In the genomic region with DNA sequence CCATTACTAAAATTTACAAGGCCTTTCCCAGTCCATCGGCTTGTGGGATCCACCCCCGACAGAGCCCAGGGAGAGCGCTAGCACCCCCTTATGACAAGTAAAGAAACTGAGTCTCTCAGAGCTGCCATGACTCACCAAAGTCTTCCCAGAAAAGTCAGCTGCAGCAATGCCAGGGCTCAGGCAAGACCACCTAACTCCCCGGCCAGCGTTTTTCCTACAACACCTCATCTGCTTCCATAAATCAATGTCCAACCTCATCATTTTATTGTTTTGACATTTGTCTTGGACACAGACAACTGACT, we compare ENCODE assay signal across 30 cellular contexts. TPM values are rescaled to one million over a fixed set of nuclear protein-coding genes. Genes with fewer than 3 reads are reported as not detected.
DNase-seq lines count a peak whose midpoint lies in the region; ATAC-seq, FAIRE-seq and TF ChIP-seq lines count a peak whose summit lies in the region.
"Had no signal": no experiment of that assay in that cellular context is flagged by ENCODE, and none has a peak within 500 bp of the region (broad histone marks: within the 10 kb centered on the region; RNA-seq: fewer than 3 reads in every experiment).

No MANE protein-coding gene starts in this region.

- TF ChIP-seq RAD21 in HepG2 (CRISPR knock-in tag; IDR thresholded peaks at IDR 0.05), result no peak
- no peak for TF ChIP-seq RAD21 in liver (IDR thresholded peaks at IDR 0.05)

- DNase-seq in HepG2 (ENCODE audit: low spot score) (no peak), right lobe of liver (no peak), choroid plexus epithelial cell (ENCODE audit: low read depth) (no peak), activated T-cell treated with anti-CD3 and anti-CD28 coated beads for 4 hours (no peak), GM12892 (ENCODE audit: insufficient read length) (no peak), T-helper 17 cell (no peak), HK-2 (ENCODE audit: unreplicated experiment) (no peak)
- DNase-seq: 8988T; activated CD4-positive, alpha-beta memory T cell treated with anti-CD3 and anti-CD28 coated beads, Interleukin-2, amount 10 ng/mL, durations not matched to agents 7 days and 5 days; activated CD4-positive, alpha-beta T cell treated with anti-CD3 and anti-CD28 coated beads for 1 hour; aorta; caudate nucleus; CD4-positive, alpha-beta memory T cell; DMS53; glutamatergic neuron; GM23248; lower lobe of right lung; NCI-H2029; NCI-H526; stimulated activated CD4-positive, alpha-beta T cell treated with anti-CD3 and anti-CD28 coated beads, Interleukin-4, amount 100 ng/mL, for 1 hour had no signal

- no peak overlapping the region for H3K4me3 Mint-ChIP-seq in T-helper 17 cell
- H3K4me3 Mint-ChIP-seq: activated CD4-positive, alpha-beta memory T cell treated with anti-CD3 and anti-CD28 coated beads, Interleukin-2, amount 10 ng/mL, durations not matched to agents 7 days and 5 days; activated naive CD8-positive, alpha-beta T cell; CD4-positive, alpha-beta memory T cell; dendritic cell treated with granulocyte-macrophage colony-stimulating factor and Interleukin-4, amounts not matched to agents 40 ng/mL and 50 ng/mL, for 4 days; nephron had no signal

- peak overlapping the region; percentile 90 for H3K27ac ChIP-seq in HepG2 (ENCODE audit: extremely low read length, insufficient read depth, low read length)
- peak overlapping the region in 1 of 3 donors; percentile 45 for H3K27ac ChIP-seq in right lobe of liver
- H3K27ac ChIP-seq in liver (ENCODE audit: low read depth in 1 of 2, low read length in 2 of 2), result peak overlapping the region; percentile 17 to 55
- H3K27ac ChIP-seq: GM23248, lower lobe of right lung, parathyroid adenoma, right atrium auricular region had no signal

- FAIRE-seq in HepG2 (lab: Jason Lieb, UNC), result no peak
- no peak for FAIRE-seq in GM12892 (lab: Jason Lieb, UNC)
- FAIRE-seq: endometrium, keratinocyte, TTC549 had no signal

- CTCF ChIA-PET in HepG2 (lab: Yijun Ruan, JAX; ENCODE audit: low intra/inter-chr PET ratio, low total read pairs), result no interaction called here

- H3K9me3 ChIP-seq in HepG2 (ENCODE audit: low read length), result no peaks in the 10 kb centered on the region
- no peaks in the 10 kb centered on the region for H3K9me3 ChIP-seq in right lobe of liver
- H3K9me3 ChIP-seq in liver (ENCODE audit: control insufficient read depth in 4 of 4, low read length in 3 of 4), result no peaks in the 10 kb centered on the region
- no peaks in the 10 kb centered on the region for H3K9me3 ChIP-seq in T-helper 17 cell (ENCODE audit: control insufficient read depth, low read length, poor library complexity, severe bottlenecking)
- H3K9me3 ChIP-seq: lower lobe of right lung, right atrium auricular region had no signal

- TF ChIP-seq POLR2A in HepG2 (IDR thresholded peaks at IDR 0.05; ENCODE audit: insufficient read depth in 1 of 2, low read depth in 2 of 2, low read length in 2 of 2) (no peak), right lobe of liver (IDR thresholded peaks at IDR 0.05) (no peak), GM12892 (IDR thresholded peaks at IDR 0.05; ENCODE audit: low read depth, low read length) (no peak)

- no peaks in the 10 kb centered on the region for H3K4me1 Mint-ChIP-seq in T-helper 17 cell
- H3K4me1 Mint-ChIP-seq: CD4-positive, alpha-beta memory T cell; nephron had no signal

- H3K36me3 Mint-ChIP-seq in T-helper 17 cell (ENCODE audit: low read depth), result peaks cover 4% of the 10 kb centered on the region

- H3K4me1 ChIP-seq in HepG2 (ENCODE audit: insufficient read depth, low read length) (peaks cover 97% of the 10 kb centered on the region), right lobe of liver (peaks cover 0 to 98% (median 34%) of the 10 kb centered on the region in 4 donors), liver (ENCODE audit: control insufficient read depth in 4 of 4, insufficient read depth in 4 of 4, low read length in 3 of 4) (peaks cover 16 to 82% (median 76%) of the 10 kb centered on the region in 4 donors)
- H3K4me1 ChIP-seq: parathyroid adenoma, right atrium auricular region had no signal

- TF ChIP-seq CTCF in HepG2 (CRISPR knock-in tag; IDR thresholded peaks at IDR 0.05), result peak; percentile 33
- TF ChIP-seq CTCF in right lobe of liver (IDR thresholded peaks at IDR 0.05), result peak in 1 of 4 donors; percentile 18
- TF ChIP-seq CTCF in choroid plexus epithelial cell (conservative IDR thresholded peaks at IDR 0.05; ENCODE audit: low read depth, low read length), result peak; percentile 34
- TF ChIP-seq CTCF in liver (IDR thresholded peaks at IDR 0.05; ENCODE audit: low read depth, low read length, missing input control), result no peak

- no peak for ATAC-seq in HepG2
- ATAC-seq in right lobe of liver, result no peak
- no peak for ATAC-seq in T-helper 17 cell
- ATAC-seq: lower lobe of right lung, Panc1 had no signal

- no peak overlapping the region for H3K27ac Mint-ChIP-seq in T-helper 17 cell
- H3K27ac Mint-ChIP-seq: activated CD4-positive, alpha-beta memory T cell treated with anti-CD3 and anti-CD28 coated beads, Interleukin-2, amount 10 ng/mL, durations not matched to agents 7 days and 5 days; activated naive CD8-positive, alpha-beta T cell; CD4-positive, alpha-beta memory T cell; dendritic cell treated with granulocyte-macrophage colony-stimulating factor and Interleukin-4, amounts not matched to agents 40 ng/mL and 50 ng/mL, for 4 days; nephron had no signal

- H3K27me3 ChIP-seq in HepG2 (ENCODE audit: control insufficient read depth in 1 of 2, insufficient read depth in 2 of 2, low read length in 2 of 2) (no peaks in the 10 kb centered on the region), right lobe of liver (no peaks in the 10 kb centered on the region), liver (ENCODE audit: control insufficient read depth in 4 of 4, insufficient read depth in 4 of 4, low read length in 3 of 4) (no peaks in the 10 kb centered on the region)
- H3K27me3 ChIP-seq: right atrium auricular region had no signal

- H3K36me3 ChIP-seq in HepG2 (replicated peaks in 1 of 2; ENCODE audit: control insufficient read depth in 1 of 2, insufficient read depth in 2 of 2, low read length in 2 of 2) (peaks cover 33 to 69% of the 10 kb centered on the region in 2 experiments), right lobe of liver (peaks cover 7 to 93% (median 27%) of the 10 kb centered on the region in 4 donors), liver (ENCODE audit: control insufficient read depth in 4 of 4, insufficient read depth in 3 of 4, low read depth in 1 of 4, low read length in 3 of 4) (peaks cover 11 to 64% (median 45%) of the 10 kb centered on the region in 4 donors)
- H3K36me3 ChIP-seq: right atrium auricular region had no signal

- no peak overlapping the region for H3K4me2 ChIP-seq in HepG2 (ENCODE audit: low read depth, low read length)

- no peak overlapping the region for H2AFZ ChIP-seq in HepG2 (ENCODE audit: low read length)
- H2AFZ ChIP-seq: GM23248, parathyroid adenoma had no signal

- no peaks in the 10 kb centered on the region for H3K27me3 Mint-ChIP-seq in T-helper 17 cell
- H3K27me3 Mint-ChIP-seq: activated CD4-positive, alpha-beta memory T cell treated with anti-CD3 and anti-CD28 coated beads, Interleukin-2, amount 10 ng/mL, durations not matched to agents 7 days and 5 days; activated naive CD8-positive, alpha-beta T cell; CD4-positive, alpha-beta memory T cell; dendritic cell treated with granulocyte-macrophage colony-stimulating factor and Interleukin-4, amounts not matched to agents 40 ng/mL and 50 ng/mL, for 4 days had no signal

- H4K20me1 ChIP-seq in HepG2 (ENCODE audit: insufficient read depth, low read length), result peaks cover 34% of the 10 kb centered on the region

- H3K4me3 ChIP-seq in HepG2 (replicated peaks in 1 of 3; ENCODE audit: insufficient read depth in 1 of 3, low read depth in 2 of 3, low read length in 3 of 3), result no peak overlapping the region
- H3K4me3 ChIP-seq in right lobe of liver, result no peak overlapping the region
- no peak overlapping the region for H3K4me3 ChIP-seq in choroid plexus epithelial cell (ENCODE audit: low read depth, low read length)
- no peak overlapping the region for H3K4me3 ChIP-seq in liver (ENCODE audit: low read depth in 1 of 3, low read length in 3 of 3)
- H3K4me3 ChIP-seq: GM23248, lower lobe of right lung, right atrium auricular region had no signal

- H3K9ac ChIP-seq in HepG2 (ENCODE audit: insufficient read depth, low read depth, low read length), result no peak overlapping the region
- H3K9ac ChIP-seq in liver (ENCODE audit: low read depth in 1 of 2, low read length in 2 of 2), result no peak overlapping the region
- H3K9ac ChIP-seq: GM23248, parathyroid adenoma had no signal

- intact Hi-C loops in HepG2 (cut with micrococcal nuclease; ENCODE audit: unreplicated experiment), result no loop called here
- intact Hi-C loops in right lobe of liver (cut with DNase I), result no loop called here

- in situ Hi-C loops in HepG2 (cut with HindIII; ENCODE audit: extremely low pct_ligation_motif_present, low pct_unique_long_range_greater_than_20kb), result no loop called here

- BruUV-seq in HepG2 (replicated peaks; lab: Mats Ljungman, UMichigan), result no TSS peak

- H3K79me2 ChIP-seq in HepG2 (ENCODE audit: insufficient read depth, low read length), result peaks cover 50% of the 10 kb centered on the region
- H3K79me2 ChIP-seq: parathyroid adenoma had no signal

- no peak for TF ChIP-seq EP300 in HepG2 (IDR thresholded peaks at IDR 0.05; ENCODE audit: low read depth in 2 of 2, low read length in 2 of 2)
- no peak for TF ChIP-seq EP300 in HepG2 (CRISPR knock-in tag; IDR thresholded peaks at IDR 0.05; ENCODE audit: borderline replicate concordance)

- WGBS in HepG2 (ENCODE audit: low lambda C conversion rate), result 96% methylated on average over 2 of the region's 5 CpGs
- 62% methylated on average over 2 of the region's 5 CpGs for WGBS in right lobe of liver (ENCODE audit: insufficient coverage, low coverage, low lambda C conversion rate, missing lambda C conversion rate)
- 81% methylated on average over 5 of the region's 5 CpGs for WGBS in liver

- POLR2A ChIA-PET in HepG2 (lab: Yijun Ruan, JAX), result interaction anchor here (0.6 to 8.6 kb wide), 7 partner anchors 8 to 79 kb away, joined by 3 to 134 read pairs (median 6); a partner anchor contains a TSS

RNA-seq across cellular contexts. Expression of a gene that starts 15.0 kb away (rescaled TPM):
- total RNA-seq in HepG2 (2016; rRNA removed; fragmentation: Illumina TruSeq; extraction: Trizol) (250 and 448 TPM in 2 replicates), right lobe of liver (1,000 to 10,000 TPM in 1 of 6 experiments, 100 to 1,000 TPM in 5; 319 to 1,976 (median 596) TPM), liver (100 to 1,000 TPM; 495 to 815 TPM), T-helper 17 cell (1 to 10 TPM; 1.6 to 2.8 TPM)
- total RNA-seq in HepG2 (2016; cell fraction: cytosol; rRNA removed; fragmentation: Illumina TruSeq; extraction: Trizol; ENCODE audit: low read depth), result 49.9 and 51.0 TPM in 2 replicates
- 228 and 439 TPM in 2 replicates for total RNA-seq in HepG2 (2016; cell fraction: insoluble cytoplasmic fraction; rRNA removed; fragmentation: Illumina TruSeq; extraction: Trizol)
- total RNA-seq in HepG2 (2016; cell fraction: membrane; rRNA removed; fragmentation: Illumina TruSeq; extraction: Trizol), result 153 and 157 TPM in 2 replicates
- 410 and 468 TPM in 2 replicates for total RNA-seq in HepG2 (2016; cell fraction: nucleus; rRNA removed; fragmentation: Illumina TruSeq; extraction: Trizol)
- polyA plus RNA-seq in HepG2 (2011; rRNA removed) (374 and 484 TPM in 2 replicates), liver (100 to 1,000 TPM; 271 to 705 TPM)
- polyA plus RNA-seq in HepG2 (2011; cell fraction: cytosol; rRNA removed), result 348 and 453 TPM in 2 replicates
- 376 and 486 TPM in 2 replicates for polyA plus RNA-seq in HepG2 (2011; cell fraction: nucleus; rRNA removed)
- 453 and 672 TPM in 2 replicates for polyA plus RNA-seq in HepG2 (2012)
- 36.9 and 39.3 TPM in 2 replicates for polyA plus RNA-seq in HepG2 (2016; cell fraction: cytosol; fragmentation: Illumina TruSeq; extraction: Trizol; ENCODE audit: low read depth)
- polyA plus RNA-seq in HepG2 (2016; cell fraction: insoluble cytoplasmic fraction; fragmentation: Illumina TruSeq; extraction: Trizol; ENCODE audit: low read depth), result 202 and 215 TPM in 2 replicates
- polyA plus RNA-seq in HepG2 (2016; cell fraction: membrane; fragmentation: Illumina TruSeq; extraction: Trizol; ENCODE audit: low read depth), result 86.7 and 89.8 TPM in 2 replicates
- polyA plus RNA-seq in HepG2 (2016; cell fraction: nucleus; fragmentation: Illumina TruSeq; extraction: Trizol; ENCODE audit: insufficient read depth, low read depth), result 516 and 527 TPM in 2 replicates
- polyA minus RNA-seq in HepG2 (2011; rRNA and poly(A)+ RNA removed; ENCODE audit: low replicate concordance), result 777 and 2,246 TPM in 2 replicates
- 316 and 502 TPM in 2 replicates for polyA minus RNA-seq in HepG2 (2011; cell fraction: cytosol; rRNA and poly(A)+ RNA removed)
- 197 and 218 TPM in 2 replicates for polyA minus RNA-seq in HepG2 (2011; cell fraction: nucleus; rRNA and poly(A)+ RNA removed)
- polyA plus RNA-seq in GM12892 (2012; ENCODE audit: missing spikeins), result 44.2 TPM

Comparison
In these comparisons a context has a peak if more than half of its experiments do, and no peak if none do; other contexts are left out.
1. RNA of a gene that starts 15.0 kb away (total RNA-seq): 495 to 815 TPM in liver, 319 to 1,976 TPM in right lobe of liver and 49.9 to 468 TPM in HepG2; 1.6 to 2.8 TPM in T-helper 17 cell; every median in the first group is over 10 times any median in the second.